25 cellular contexts compared by ENCODE assay signal in genomic region chr7:37918526-37918925, GRCh38. TPM values are rescaled to one million over a fixed set of nuclear protein-coding genes. Genes with fewer than 3 reads are reported as not detected.
DNase-seq lines count a peak whose midpoint lies in the region; ATAC-seq and TF ChIP-seq lines count a peak whose summit lies in the region.
"Had no signal": no experiment of that assay in that cellular context is flagged by ENCODE, and none has a peak within 500 bp of the region (broad histone marks: within the 10 kb centered on the region; RNA-seq: fewer than 3 reads in every experiment).

No MANE protein-coding gene starts in this region.

- no peak overlapping the region for H3K4me3 Mint-ChIP-seq in mesothelial cell of epicardium
- no peak overlapping the region for H3K4me3 Mint-ChIP-seq in activated CD8-positive, alpha-beta memory T cell treated with anti-CD3 and anti-CD28 coated beads, Interleukin-2, amount 10 ng/mL, durations not matched to agents 7 days and 5 days
- H3K4me3 Mint-ChIP-seq: activated B cell treated with CpG ODN at 0.5 μM for 24 hours; activated CD4-positive, alpha-beta memory T cell treated with anti-CD3 and anti-CD28 coated beads, Interleukin-2, amount 10 ng/mL, durations not matched to agents 7 days and 5 days; activated naive CD8-positive, alpha-beta T cell; B cell; stimulated activated naive CD8-positive, alpha-beta T cell treated with anti-CD3 and anti-CD28 coated beads, Interleukin-15, Interleukin-2, amounts not matched to agents 100 ng/mL and 50 ng/mL, for 24 hours; T-helper 17 cell had no signal

- no peaks in the 10 kb centered on the region for H3K27me3 ChIP-seq in WERI-Rb-1 (ENCODE audit: insufficient read depth, low read depth, severe bottlenecking)

- peak; percentile 36 for TF ChIP-seq CTCF in GM10266 (IDR thresholded peaks at IDR 0.05; ENCODE audit: control insufficient read depth, insufficient read depth, low read depth, missing control alignments)
- TF ChIP-seq CTCF in WERI-Rb-1 (IDR thresholded peaks at IDR 0.05; ENCODE audit: low read depth, low read length) = 0 out of 2 replicates have a peak, but pooled peaks have one; percentile 24
- peak; percentile 17 for TF ChIP-seq CTCF in mesothelial cell of epicardium (IDR thresholded peaks at IDR 0.05; ENCODE audit: unreplicated experiment)

- H3K27ac ChIP-seq in WERI-Rb-1 = no peak overlapping the region
- H3K27ac ChIP-seq: body of pancreas, transverse colon had no signal

- no peak for ATAC-seq in activated CD8-positive, alpha-beta memory T cell treated with anti-CD3 and anti-CD28 coated beads, Interleukin-2, amount 10 ng/mL, durations not matched to agents 7 days and 5 days
- ATAC-seq: activated T-cell treated with anti-CD3 and anti-CD28 coated beads, Interleukin-2, amount 50 U/mL, for 72 hours; body of pancreas; natural killer cell; T-helper 17 cell had no signal

- no peaks in the 10 kb centered on the region for H3K36me3 Mint-ChIP-seq in mesothelial cell of epicardium
- no peaks in the 10 kb centered on the region for H3K36me3 Mint-ChIP-seq in activated CD8-positive, alpha-beta memory T cell treated with anti-CD3 and anti-CD28 coated beads, Interleukin-2, amount 10 ng/mL, durations not matched to agents 7 days and 5 days
- H3K36me3 Mint-ChIP-seq: activated naive CD8-positive, alpha-beta T cell; natural killer cell had no signal

- peaks cover 77% of the 10 kb centered on the region for H3K27me3 Mint-ChIP-seq in mesothelial cell of epicardium (ENCODE audit: low read depth)
- H3K27me3 Mint-ChIP-seq in activated CD8-positive, alpha-beta memory T cell treated with anti-CD3 and anti-CD28 coated beads, Interleukin-2, amount 10 ng/mL, durations not matched to agents 7 days and 5 days = peaks cover 78% of the 10 kb centered on the region

- no peak overlapping the region for H3K4me3 ChIP-seq in WERI-Rb-1 (ENCODE audit: low read depth, low read length)
- H3K4me3 ChIP-seq: body of pancreas, transverse colon had no signal

- DNase-seq in GM10266 (ENCODE audit: extremely low spot score) (no peak), Kasumi-1 (lab: John Stamatoyannopoulos, UW) (peak; percentile 5 to 39), WERI-Rb-1 (no peak), mesothelial cell of epicardium (ENCODE audit: low spot score in 2 of 2, unreplicated experiment in 2 of 2) (no peak), NCI-H2107 treated with DMSO at 0.1 percent for 48 hours (lab: John Stamatoyannopoulos, UW; ENCODE audit: unreplicated experiment) (no peak), NCI-H2029 (lab: John Stamatoyannopoulos, UW) (no peak)
- DNase-seq in activated CD8-positive, alpha-beta memory T cell treated with anti-CD3 and anti-CD28 coated beads, Interleukin-2, amount 10 ng/mL, durations not matched to agents 7 days and 5 days = no peak
- DNase-seq: activated B cell treated with CpG ODN at 0.5 μM for 24 hours; activated CD4-positive, alpha-beta memory T cell treated with anti-CD3 and anti-CD28 coated beads, Interleukin-2, amount 10 ng/mL, durations not matched to agents 7 days and 5 days; activated T-cell treated with anti-CD3 and anti-CD28 coated beads, Interleukin-2, amount 50 U/mL, for 72 hours; body of pancreas; cortex of kidney; foreskin melanocyte; kidney glomerular epithelial cell; mesenchymal stem cell; natural killer cell; NCI-H1092 treated with DMSO at 0.1 percent for 48 hours; NCI-H2107; posterior cingulate gyrus; T-helper 17 cell; transverse colon had no signal

- H3K9me3 Mint-ChIP-seq in mesothelial cell of epicardium = no peaks in the 10 kb centered on the region
- no peaks in the 10 kb centered on the region for H3K9me3 Mint-ChIP-seq in activated CD8-positive, alpha-beta memory T cell treated with anti-CD3 and anti-CD28 coated beads, Interleukin-2, amount 10 ng/mL, durations not matched to agents 7 days and 5 days (ENCODE audit: low read depth)
- H3K9me3 Mint-ChIP-seq: activated B cell treated with CpG ODN at 0.5 μM for 24 hours; activated CD4-positive, alpha-beta memory T cell treated with anti-CD3 and anti-CD28 coated beads, Interleukin-2, amount 10 ng/mL, durations not matched to agents 7 days and 5 days; activated T-cell treated with anti-CD3 and anti-CD28 coated beads, Interleukin-2, amount 50 U/mL, for 72 hours; natural killer cell; stimulated activated naive CD8-positive, alpha-beta T cell treated with anti-CD3 and anti-CD28 coated beads, Interleukin-15, Interleukin-2, amounts not matched to agents 100 ng/mL and 50 ng/mL, for 24 hours had no signal

- no peak overlapping the region for H3K27ac Mint-ChIP-seq in mesothelial cell of epicardium
- H3K27ac Mint-ChIP-seq in activated CD8-positive, alpha-beta memory T cell treated with anti-CD3 and anti-CD28 coated beads, Interleukin-2, amount 10 ng/mL, durations not matched to agents 7 days and 5 days = no peak overlapping the region
- H3K27ac Mint-ChIP-seq: activated B cell treated with CpG ODN at 0.5 μM for 24 hours; activated CD4-positive, alpha-beta memory T cell treated with anti-CD3 and anti-CD28 coated beads, Interleukin-2, amount 10 ng/mL, durations not matched to agents 7 days and 5 days; activated naive CD8-positive, alpha-beta T cell; activated T-cell treated with anti-CD3 and anti-CD28 coated beads, Interleukin-2, amount 50 U/mL, for 72 hours; B cell; natural killer cell; stimulated activated naive CD8-positive, alpha-beta T cell treated with anti-CD3 and anti-CD28 coated beads, Interleukin-15, Interleukin-2, amounts not matched to agents 100 ng/mL and 50 ng/mL, for 24 hours; T-helper 17 cell had no signal

- no peaks in the 10 kb centered on the region for H3K36me3 ChIP-seq in WERI-Rb-1
- H3K36me3 ChIP-seq: transverse colon had no signal

- H3K9me3 ChIP-seq in WERI-Rb-1 (ENCODE audit: severe bottlenecking) = no peaks in the 10 kb centered on the region
- H3K9me3 ChIP-seq: body of pancreas, transverse colon had no signal

- peaks cover 44% of the 10 kb centered on the region for H3K4me1 Mint-ChIP-seq in mesothelial cell of epicardium
- peaks cover 21% of the 10 kb centered on the region for H3K4me1 Mint-ChIP-seq in activated CD8-positive, alpha-beta memory T cell treated with anti-CD3 and anti-CD28 coated beads, Interleukin-2, amount 10 ng/mL, durations not matched to agents 7 days and 5 days

- CTCF ChIA-PET in activated CD8-positive, alpha-beta memory T cell treated with anti-CD3 and anti-CD28 coated beads, Interleukin-2, amount 10 ng/mL, durations not matched to agents 7 days and 5 days (lab: Charles Lee) = interaction anchor here (1.0 to 1.9 kb wide), 5 partner anchors 11 to 450 kb away, joined by 3 to 6 read pairs (median 4); no protein-coding TSS in a partner anchor

RNA-seq across cellular contexts. Expression of gene SFRP4, which starts 1.9 kb away (rescaled TPM):
- 5.7 to 6.6 TPM (median 6.4 TPM) in 3 replicates for total RNA-seq in mesothelial cell of epicardium
- total RNA-seq in activated CD8-positive, alpha-beta memory T cell treated with anti-CD3 and anti-CD28 coated beads, Interleukin-2, amount 10 ng/mL, durations not matched to agents 7 days and 5 days = not detected
- total RNA-seq: activated B cell treated with CpG ODN at 0.5 μM for 24 hours; activated CD4-positive, alpha-beta memory T cell treated with anti-CD3 and anti-CD28 coated beads, Interleukin-2, amount 10 ng/mL, durations not matched to agents 7 days and 5 days; activated T-cell treated with anti-CD3 and anti-CD28 coated beads, Interleukin-2, amount 50 U/mL, for 72 hours; B cell; endothelial cell of umbilical vein; T-helper 17 cell had no signal

RNA-seq across cellular contexts. Expression of gene EPDR1, which starts 1.9 kb away (rescaled TPM):
- 5.8 to 6.2 TPM (median 6.0 TPM) in 3 replicates for total RNA-seq in mesothelial cell of epicardium
- 1 to 10 TPM in 1 of 2 experiments, under 1 TPM in 1; 0.93 to 1.1 TPM for total RNA-seq in activated CD8-positive, alpha-beta memory T cell treated with anti-CD3 and anti-CD28 coated beads, Interleukin-2, amount 10 ng/mL, durations not matched to agents 7 days and 5 days
- total RNA-seq: B cell had no signal

Comparison
In these comparisons a context has a peak if more than half of its experiments do, and no peak if none do; other contexts are left out.
1. DNase-seq: peak in Kasumi-1 (2 of 2); none in GM10266 (single experiment), WERI-Rb-1 (single experiment), mesothelial cell of epicardium (0 of 2), NCI-H2107 treated with DMSO at 0.1 percent for 48 hours (single experiment), activated CD8-positive, alpha-beta memory T cell treated with anti-CD3 and anti-CD28 coated beads, Interleukin-2, amount 10 ng/mL, durations not matched to agents 7 days and 5 days (single experiment) and NCI-H2029 (single experiment).
2. Peak in every context shown above with its lines, with median percentiles within 50 percentile points of each other: CTCF ChIP-seq.